ENCODE assay signal across 13 cellular contexts in genomic region chr1:6386371-6386949, GRCh38. TPM values are rescaled to one million over a fixed set of nuclear protein-coding genes. Genes with fewer than 3 reads are reported as not detected.
DNase-seq lines count a peak whose midpoint lies in the region; ATAC-seq, FAIRE-seq and TF ChIP-seq lines count a peak whose summit lies in the region.
"Had no signal": no experiment of that assay in that cellular context is flagged by ENCODE, and none has a peak within 500 bp of the region (broad histone marks: within the 10 kb centered on the region; RNA-seq: fewer than 3 reads in every experiment).

No MANE protein-coding gene starts in this region.

- H2AFZ ChIP-seq in PC-9 (no peak overlapping the region), endothelial cell of umbilical vein (ENCODE audit: low read depth, low read length) (no peak overlapping the region)

- H3K4me1 ChIP-seq in PC-9 (replicated peaks; ENCODE audit: insufficient read depth) = peaks cover 17% of the 10 kb centered on the region
- H3K4me1 ChIP-seq in endothelial cell of umbilical vein (ENCODE audit: control insufficient read depth, extremely low read depth, insufficient read depth, low read length) = peaks cover 12% of the 10 kb centered on the region

- intact Hi-C loops in PC-9 (cut with micrococcal nuclease; ENCODE audit: unreplicated experiment) = no loop called here
- intact Hi-C loops in endothelial cell of umbilical vein (cut with micrococcal nuclease) = no loop called here

- peaks cover 25% of the 10 kb centered on the region; the same call in 1 of the 2 replicates for H3F3A ChIP-seq in PC-9 (ENCODE audit: insufficient read depth, low read depth)

- H3K9ac ChIP-seq in endothelial cell of umbilical vein (replicated peaks; ENCODE audit: extremely low read depth, insufficient read depth, low read length) = no peak overlapping the region

- H3K4me3 ChIP-seq in PC-9 (peak overlapping the region; percentile 50; the same call in 1 of the 2 replicates), endothelial cell of umbilical vein (replicated peaks in 1 of 3; ENCODE audit: insufficient read depth in 1 of 3, low read depth in 1 of 3, low read length in 3 of 3) (no peak overlapping the region)

- FAIRE-seq in endothelial cell of umbilical vein (lab: Jason Lieb, UNC) = peak; percentile 77
- FAIRE-seq: GM12891, HTR-8/SVneo had no signal

- H3K79me2 ChIP-seq in PC-9 (ENCODE audit: low read depth) (peaks cover 45% of the 10 kb centered on the region), endothelial cell of umbilical vein (ENCODE audit: control insufficient read depth, insufficient read depth, low read length) (peaks cover 22% of the 10 kb centered on the region)

- peaks cover 4% of the 10 kb centered on the region for H3K36me3 Mint-ChIP-seq in neural crest cell (ENCODE audit: low read depth)
- H3K36me3 Mint-ChIP-seq: activated CD4-positive, alpha-beta memory T cell treated with anti-CD3 and anti-CD28 coated beads for 36 hours; CD8-positive, alpha-beta memory T cell had no signal

- peak overlapping the region; percentile 19 for H3K4me3 Mint-ChIP-seq in neural crest cell
- H3K4me3 Mint-ChIP-seq: activated CD4-positive, alpha-beta memory T cell treated with anti-CD3 and anti-CD28 coated beads for 36 hours; CD8-positive, alpha-beta memory T cell had no signal

- H3K27me3 Mint-ChIP-seq in neural crest cell (ENCODE audit: low read depth) = no peaks in the 10 kb centered on the region
- H3K27me3 Mint-ChIP-seq: activated CD4-positive, alpha-beta memory T cell treated with anti-CD3 and anti-CD28 coated beads for 36 hours; CD8-positive, alpha-beta memory T cell had no signal

- no peaks in the 10 kb centered on the region for H4K20me1 ChIP-seq in PC-9 (ENCODE audit: insufficient read depth)
- H4K20me1 ChIP-seq in endothelial cell of umbilical vein (replicated peaks; ENCODE audit: control insufficient read depth, extremely low read depth, insufficient read depth, low read length) = no peaks in the 10 kb centered on the region

- ATAC-seq in HG03342 (IDR thresholded peaks at IDR 0.05; ENCODE audit: unreplicated experiment) = no peak
- ATAC-seq: sciatic nerve had no signal

- BruUV-seq in PC-9 (replicated peaks; lab: Mats Ljungman, UMichigan) (TSS peak; percentile 93), endothelial cell of umbilical vein (replicated peaks; lab: Mats Ljungman, UMichigan) (no TSS peak)

- peaks cover 39% of the 10 kb centered on the region for H3K4me1 Mint-ChIP-seq in neural crest cell
- H3K4me1 Mint-ChIP-seq: CD8-positive, alpha-beta memory T cell had no signal

- DNase-seq in EL (peak; percentile 61), PC-9 (peak in 1 of 2 experiments; percentile 15), endothelial cell of umbilical vein (ENCODE audit: low read depth, low spot score) (no peak), neural crest cell (ENCODE audit: low read depth, low spot score) (no peak), medulla oblongata (ENCODE audit: extremely low spot score) (no peak), DMS53 treated with DMSO at 0.1 percent for 48 hours (lab: John Stamatoyannopoulos, UW; ENCODE audit: unreplicated experiment) (no peak)
- DNase-seq in activated CD4-positive, CD25-positive, alpha-beta regulatory T cell (lab: John Stamatoyannopoulos, UW) = no peak
- DNase-seq: activated CD4-positive, alpha-beta memory T cell treated with anti-CD3 and anti-CD28 coated beads for 36 hours; CD8-positive, alpha-beta memory T cell had no signal

- peaks cover 2% of the 10 kb centered on the region for H3K9me3 Mint-ChIP-seq in neural crest cell
- H3K9me3 Mint-ChIP-seq: activated CD4-positive, alpha-beta memory T cell treated with anti-CD3 and anti-CD28 coated beads for 36 hours had no signal

- CTCF ChIA-PET in PC-9 (lab: Charles Lee) = interaction anchor here (0.6 to 1.3 kb wide), 2 partner anchors 15 to 28 kb away, joined by 3 read pairs; no protein-coding TSS in a partner anchor
- CTCF ChIA-PET in endothelial cell of umbilical vein (lab: Charles Lee) = interaction anchor here (0.8 to 5.9 kb wide), 10 partner anchors 10 to 142 kb away, joined by 3 to 27 read pairs (median 3); no protein-coding TSS in a partner anchor

- POLR2A ChIA-PET in PC-9 (lab: Charles Lee; ENCODE audit: unreplicated experiment) = interaction anchor here (0.5 to 0.7 kb wide), 6 partner anchors 26 to 214 kb away, joined by 3 to 8 read pairs (median 4); no protein-coding TSS in a partner anchor
- POLR2A ChIA-PET in endothelial cell of umbilical vein (lab: Charles Lee) = no interaction called here

- TF ChIP-seq CTCF in PC-9 (conservative IDR thresholded peaks at IDR 0.05) (no peak), endothelial cell of umbilical vein (IDR thresholded peaks at IDR 0.05; ENCODE audit: extremely low read depth in 1 of 2, insufficient read depth in 1 of 2, low read depth in 1 of 2, low read length in 2 of 2) (no peak), neural crest cell (conservative IDR thresholded peaks at IDR 0.05) (no peak)

- dilution Hi-C loops in endothelial cell of umbilical vein (cut with MboI; ENCODE audit: extremely low pct_ligation_motif_present, low sequenced_read_pairs) = no loop called here

- no peaks in the 10 kb centered on the region for H3K9me3 ChIP-seq in PC-9 (ENCODE audit: insufficient read depth, low read depth)
- no peaks in the 10 kb centered on the region for H3K9me3 ChIP-seq in endothelial cell of umbilical vein (replicated peaks; ENCODE audit: control insufficient read depth, insufficient read depth, low read length)

- H3K4me2 ChIP-seq in PC-9 (peak overlapping the region; percentile 85), endothelial cell of umbilical vein (ENCODE audit: insufficient read depth, low read length) (no peak overlapping the region)

- H3K27ac ChIP-seq in PC-9 (peak overlapping the region; percentile 84), endothelial cell of umbilical vein (ENCODE audit: insufficient read depth, low read depth, low read length) (peak overlapping the region; percentile 62)

- H3K27me3 ChIP-seq in PC-9 (ENCODE audit: insufficient read depth, low read depth) (no peaks in the 10 kb centered on the region), endothelial cell of umbilical vein (ENCODE audit: control insufficient read depth in 2 of 2, insufficient read depth in 2 of 2, low read length in 2 of 2) (no peaks in the 10 kb centered on the region)

- H3K9me1 ChIP-seq in endothelial cell of umbilical vein (replicated peaks; ENCODE audit: control insufficient read depth, extremely low read depth, insufficient read depth, low read length) = no peaks in the 10 kb centered on the region

- no peaks in the 10 kb centered on the region for H3K9me2 ChIP-seq in PC-9 (ENCODE audit: insufficient read depth)

- peak overlapping the region; percentile 40 for H3K27ac Mint-ChIP-seq in neural crest cell (ENCODE audit: unreplicated experiment)
- H3K27ac Mint-ChIP-seq: activated CD4-positive, alpha-beta memory T cell treated with anti-CD3 and anti-CD28 coated beads for 36 hours had no signal

- no peak for TF ChIP-seq POLR2A in endothelial cell of umbilical vein (IDR thresholded peaks at IDR 0.05; ENCODE audit: low read depth, low read length)

- no peaks in the 10 kb centered on the region for H3K36me3 ChIP-seq in PC-9 (ENCODE audit: low read depth)
- no peaks in the 10 kb centered on the region for H3K36me3 ChIP-seq in endothelial cell of umbilical vein (ENCODE audit: control insufficient read depth in 2 of 2, extremely low read depth in 1 of 2, insufficient read depth in 2 of 2, low read length in 2 of 2)

TF ChIP-seq in endothelial cell of umbilical vein, 7 proteins besides CTCF, POLR2A, EP300 and RAD21:
- TF ChIP-seq EZH2 (IDR thresholded peaks at IDR 0.05; ENCODE audit: borderline replicate concordance, low read depth, low read length, severe bottlenecking) = no peak
- TF ChIP-seq FOS (IDR thresholded peaks at IDR 0.05; ENCODE audit: borderline replicate concordance, insufficient read depth, low read length) = peak; percentile 27

RNA-seq across cellular contexts. Expression of gene ACOT7, which starts 7.1 kb away (rescaled TPM):
- 62.2 and 70.2 TPM in 2 replicates for total RNA-seq in PC-9 (2021)
- total RNA-seq in endothelial cell of umbilical vein = 69.4 and 76.5 TPM in 2 replicates
- polyA plus RNA-seq in endothelial cell of umbilical vein = 104 and 105 TPM in 2 replicates
- 84.5 and 86.8 TPM in 2 replicates for polyA plus RNA-seq in endothelial cell of umbilical vein (2011; cell fraction: cytosol; rRNA removed)
- 48.1 and 56.4 TPM in 2 replicates for polyA plus RNA-seq in endothelial cell of umbilical vein (2011; cell fraction: nucleus; rRNA removed)
- 76.1 and 79.8 TPM in 2 replicates for polyA plus RNA-seq in endothelial cell of umbilical vein (2012)
- polyA minus RNA-seq in endothelial cell of umbilical vein = 42.4 and 44.3 TPM in 2 replicates
- 29.4 TPM for polyA minus RNA-seq in endothelial cell of umbilical vein (2011; cell fraction: cytosol; rRNA and poly(A)+ RNA removed)
- 10.6 and 13.3 TPM in 2 replicates for polyA minus RNA-seq in endothelial cell of umbilical vein (2011; cell fraction: nucleus; rRNA and poly(A)+ RNA removed)
- 107 and 110 TPM in 2 replicates for total RNA-seq in neural crest cell

RNA-seq across cellular contexts. Expression of gene HES2, which starts 33.3 kb away (rescaled TPM):
- total RNA-seq in PC-9 (2021) = 2.1 and 4.2 TPM in 2 replicates
- 9.4 and 13.3 TPM in 2 replicates for total RNA-seq in endothelial cell of umbilical vein
- polyA plus RNA-seq in endothelial cell of umbilical vein = 3.6 and 3.7 TPM in 2 replicates
- 2.7 and 2.9 TPM in 2 replicates for polyA plus RNA-seq in endothelial cell of umbilical vein (2011; cell fraction: cytosol; rRNA removed)
- polyA plus RNA-seq in endothelial cell of umbilical vein (2011; cell fraction: nucleus; rRNA removed) = 2.1 and 3.5 TPM in 2 replicates
- polyA plus RNA-seq in endothelial cell of umbilical vein (2012) = 4.7 and 12.3 TPM in 2 replicates
- 2.0 and 2.4 TPM in 2 replicates for polyA minus RNA-seq in endothelial cell of umbilical vein
- 6.2 TPM for polyA minus RNA-seq in endothelial cell of umbilical vein (2011; cell fraction: cytosol; rRNA and poly(A)+ RNA removed)
- polyA minus RNA-seq in endothelial cell of umbilical vein (2011; cell fraction: nucleus; rRNA and poly(A)+ RNA removed) = 1.4 and 1.5 TPM in 2 replicates
- total RNA-seq in neural crest cell = 0.07 TPM in 1 of 2 replicates, not detected in the other
- total RNA-seq: sciatic nerve had no signal
- polyA plus RNA-seq: CD8-positive, alpha-beta memory T cell had no signal

RNA-seq across cellular contexts. Expression of gene ESPN, which starts 38.1 kb away (rescaled TPM):
- total RNA-seq in PC-9 (2021) (18.6 and 32.3 TPM in 2 replicates), endothelial cell of umbilical vein (0.71 and 2.2 TPM in 2 replicates), neural crest cell (1.7 and 4.3 TPM in 2 replicates)
- polyA plus RNA-seq in endothelial cell of umbilical vein = 0.46 and 0.54 TPM in 2 replicates
- 0.07 and 0.17 TPM in 2 replicates for polyA plus RNA-seq in endothelial cell of umbilical vein (2011; cell fraction: cytosol; rRNA removed)
- 0.76 and 0.80 TPM in 2 replicates for polyA plus RNA-seq in endothelial cell of umbilical vein (2011; cell fraction: nucleus; rRNA removed)
- polyA plus RNA-seq in endothelial cell of umbilical vein (2012) = 0.71 and 0.75 TPM in 2 replicates
- 0.13 TPM in 1 of 2 replicates, not detected in the other for polyA minus RNA-seq in endothelial cell of umbilical vein
- polyA minus RNA-seq in endothelial cell of umbilical vein (2011; cell fraction: cytosol; rRNA and poly(A)+ RNA removed) = 4.0 TPM
- polyA minus RNA-seq in endothelial cell of umbilical vein (2011; cell fraction: nucleus; rRNA and poly(A)+ RNA removed) = 0.34 TPM in 1 of 2 replicates, not detected in the other
